ENCODE assay signal across 8 cellular contexts in genomic region chr16:10938844-10939648, GRCh38. TPM values are rescaled to one million over a fixed set of nuclear protein-coding genes. Genes with fewer than 3 reads are reported as not detected.
A peak's percentile ranks its signal among the peaks of the same experiment; 100 is the strongest.
DNase-seq lines count a peak whose midpoint lies in the region; ATAC-seq, FAIRE-seq and TF ChIP-seq lines count a peak whose summit lies in the region.
"Had no signal": no experiment of that assay in that cellular context is flagged by ENCODE, and none has a peak within 500 bp of the region (broad histone marks: within the 10 kb centered on the region; RNA-seq: fewer than 3 reads in every experiment).

No MANE protein-coding gene starts in this region.

- no peak overlapping the region for H3K4me3 ChIP-seq in SU-DHL-6 (ENCODE audit: insufficient read depth, low read length, poor library complexity, severe bottlenecking)
- H3K4me3 ChIP-seq in esophagus squamous epithelium = peak overlapping the region in 2 of 4 donors; percentile 89 to 93
- peak overlapping the region; percentile 83 for H3K4me3 ChIP-seq in skeletal muscle satellite cell (ENCODE audit: low read length)

- H3K36me3 ChIP-seq in SU-DHL-6 (ENCODE audit: low read length) (no peaks in the 10 kb centered on the region), esophagus squamous epithelium (peaks cover 0 to 16% (median 0%) of the 10 kb centered on the region in 3 donors), skeletal muscle satellite cell (ENCODE audit: insufficient read depth, low read length) (peaks cover 23% of the 10 kb centered on the region)

- peaks cover 8% of the 10 kb centered on the region; the same call in 1 of the 2 replicates for H4K20me1 ChIP-seq in SU-DHL-6 (ENCODE audit: low read depth, low read length)

- H3K4me2 ChIP-seq in SU-DHL-6 (ENCODE audit: low read depth, low read length, poor library complexity, severe bottlenecking) = peak overlapping the region; percentile 90
- peak overlapping the region; percentile 97 for H3K4me2 ChIP-seq in skeletal muscle satellite cell (ENCODE audit: low read length)

- H3F3A ChIP-seq in SU-DHL-6 (ENCODE audit: insufficient read depth) = peaks cover 12% of the 10 kb centered on the region; the same call in 1 of the 2 replicates

- H3K9me3 ChIP-seq in SU-DHL-6 (ENCODE audit: insufficient read depth, low read length) (no peaks in the 10 kb centered on the region), esophagus squamous epithelium (no peaks in the 10 kb centered on the region), skeletal muscle satellite cell (replicated peaks; ENCODE audit: low read length) (no peaks in the 10 kb centered on the region)

- no peak overlapping the region for H3K9ac ChIP-seq in SU-DHL-6 (ENCODE audit: low read length)
- no peak overlapping the region for H3K9ac ChIP-seq in skeletal muscle satellite cell (ENCODE audit: low read depth, low read length)

- peaks cover 15% of the 10 kb centered on the region; the same call in 1 of the 2 replicates for H3K79me2 ChIP-seq in SU-DHL-6 (ENCODE audit: insufficient read depth, low read length)

- ATAC-seq in HG03039 (IDR thresholded peaks at IDR 0.05; ENCODE audit: unreplicated experiment) = no peak

- peaks cover 52 to 93% (median 63%) of the 10 kb centered on the region in 3 donors for H3K4me1 ChIP-seq in esophagus squamous epithelium
- peaks cover 54% of the 10 kb centered on the region for H3K4me1 ChIP-seq in skeletal muscle satellite cell (ENCODE audit: control insufficient read depth, insufficient read depth, low read length)

- H3K9me2 ChIP-seq in SU-DHL-6 (replicated peaks; ENCODE audit: insufficient read depth, low read length) = no peaks in the 10 kb centered on the region

- intact Hi-C loops in esophagus squamous epithelium (cut with DNase I) = no loop called here

- peak; percentile 42 for FAIRE-seq in GM19239 (lab: Jason Lieb, UNC)

- no peak for TF ChIP-seq POLR2A in esophagus squamous epithelium (IDR thresholded peaks at IDR 0.05)

- H2AFZ ChIP-seq in SU-DHL-6 (ENCODE audit: low read depth, low read length, severe bottlenecking) = no peak overlapping the region

- DNase-seq in GM19239 (ENCODE audit: insufficient read length, low spot score) = no peak
- no peak for DNase-seq in esophagus squamous epithelium (lab: John Stamatoyannopoulos, UW)
- DNase-seq in NCI-H2081 (lab: John Stamatoyannopoulos, UW) = no peak
- no peak for DNase-seq in CD1c-positive myeloid dendritic cell (ENCODE audit: extremely low spot score)
- DNase-seq: SIG-M5 had no signal

- TF ChIP-seq CTCF in SU-DHL-6 (IDR thresholded peaks at IDR 0.05; ENCODE audit: insufficient read depth, low read length, poor library complexity, severe bottlenecking) = no peak
- TF ChIP-seq CTCF in esophagus squamous epithelium (IDR thresholded peaks at IDR 0.05) = no peak

- 68 to 71% methylated on average over 6 of the region's 6 CpGs for WGBS in esophagus squamous epithelium, 2 donors

- H3K27ac ChIP-seq in SU-DHL-6 (ENCODE audit: low read depth, low read length) (no peak overlapping the region), esophagus squamous epithelium (peak overlapping the region in 3 of 4 donors; percentile 64 to 91 (median 89))

- H3K27me3 ChIP-seq in SU-DHL-6 (ENCODE audit: low read length) = no peaks in the 10 kb centered on the region
- H3K27me3 ChIP-seq in esophagus squamous epithelium = no peaks in the 10 kb centered on the region
- no peaks in the 10 kb centered on the region for H3K27me3 ChIP-seq in skeletal muscle satellite cell (ENCODE audit: control insufficient read depth, insufficient read depth, low read length)

RNA-seq across cellular contexts. Expression of gene DEXI, which starts 3.2 kb away (rescaled TPM):
- total RNA-seq in esophagus squamous epithelium = 10 to 100 TPM; 22.6 to 60.1 (median 28.4) TPM
- total RNA-seq in skeletal muscle satellite cell (2012; rRNA removed) = 41.6 and 43.5 TPM in 2 replicates

RNA-seq across cellular contexts. Expression of gene CLEC16A, which starts 5.3 kb away (rescaled TPM):
- 10 to 100 TPM; 20.3 to 25.7 (median 25.1) TPM for total RNA-seq in esophagus squamous epithelium
- total RNA-seq in skeletal muscle satellite cell (2012; rRNA removed) = 12.7 TPM in 2 replicates
